In the genomic region with DNA sequence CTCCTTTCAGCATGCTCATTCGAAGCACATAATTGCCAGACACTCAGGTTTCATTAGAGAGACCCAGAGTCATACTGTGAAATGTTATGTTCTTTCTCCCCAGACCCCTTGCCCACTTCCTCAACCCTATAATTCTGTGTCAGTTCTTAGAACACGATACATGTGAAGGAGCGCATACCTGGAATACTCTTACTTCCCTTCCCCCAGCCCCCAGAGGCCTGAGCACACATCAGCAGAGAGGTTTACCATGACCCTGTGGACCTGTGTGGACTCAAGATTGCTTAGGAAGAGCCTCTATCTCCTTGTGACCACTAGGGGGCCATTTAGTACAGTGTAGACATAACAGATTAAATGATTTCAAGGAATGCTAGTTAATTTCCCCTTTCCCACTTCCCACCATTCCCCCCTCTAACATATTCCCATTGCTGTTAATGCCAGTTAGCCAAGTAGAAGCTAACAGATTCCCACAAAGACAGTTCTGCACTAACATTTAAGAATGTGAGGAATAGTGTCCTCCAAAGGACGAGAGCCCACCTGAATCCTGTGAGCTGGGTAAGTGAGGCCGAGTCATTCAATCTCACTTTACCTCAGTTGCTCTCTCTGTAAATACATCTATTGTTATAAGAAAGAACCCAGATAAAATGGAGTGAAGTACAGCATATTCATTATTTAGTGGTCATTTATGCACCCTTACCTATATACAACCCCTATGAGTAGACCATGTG, we compare ENCODE assay signal across 9 cellular contexts.
A peak's percentile ranks its signal among the peaks of the same experiment; 100 is the strongest.
DNase-seq lines count a peak whose midpoint lies in the region; ATAC-seq and TF ChIP-seq lines count a peak whose summit lies in the region.
"Had no signal": no experiment of that assay in that cellular context is flagged by ENCODE, and none has a peak within 500 bp of the region (broad histone marks: within the 10 kb centered on the region; RNA-seq: fewer than 3 reads in every experiment).

No MANE protein-coding gene starts in this region.

- H3K4me3 Mint-ChIP-seq in nephron: no peak overlapping the region
- H3K4me3 Mint-ChIP-seq in activated CD8-positive, alpha-beta memory T cell treated with anti-CD3 and anti-CD28 coated beads, Interleukin-2, amount 10 ng/mL, durations not matched to agents 7 days and 5 days: no peak overlapping the region

- CTCF ChIA-PET in Panc1 (lab: Charles Lee): no interaction called here
- CTCF ChIA-PET in activated CD8-positive, alpha-beta memory T cell treated with anti-CD3 and anti-CD28 coated beads, Interleukin-2, amount 10 ng/mL, durations not matched to agents 7 days and 5 days (lab: Charles Lee): no interaction called here

- H3K27ac Mint-ChIP-seq in nephron: no peak overlapping the region
- H3K27ac Mint-ChIP-seq in activated CD8-positive, alpha-beta memory T cell treated with anti-CD3 and anti-CD28 coated beads, Interleukin-2, amount 10 ng/mL, durations not matched to agents 7 days and 5 days: no peak overlapping the region

- H3K4me2 ChIP-seq in DND-41 (ENCODE audit: insufficient read depth, low read length): no peak overlapping the region

- H3K4me3 ChIP-seq in DND-41 (ENCODE audit: low read depth in 1 of 2, low read length in 2 of 2) (no peak overlapping the region), Panc1 (ENCODE audit: low read depth in 2 of 2, low read length in 2 of 2) (no peak overlapping the region), epithelial cell of proximal tubule (ENCODE audit: low read depth, low read length) (no peak overlapping the region)
- H3K4me3 ChIP-seq: skin epidermis had no signal

- TF ChIP-seq CTCF in DND-41 (IDR thresholded peaks at IDR 0.05; ENCODE audit: borderline replicate concordance, extremely low read depth, low read length, poor library complexity, severe bottlenecking): peak; percentile 68
- TF ChIP-seq CTCF in Panc1 (IDR thresholded peaks at IDR 0.05): peak; percentile 72
- TF ChIP-seq CTCF in epithelial cell of proximal tubule (conservative IDR thresholded peaks at IDR 0.05; ENCODE audit: low read depth, low read length): peak; percentile 87
- peak; percentile 57 to 66 (median 64) for TF ChIP-seq CTCF in nephron (IDR thresholded peaks at IDR 0.05; ENCODE audit: unreplicated experiment in 3 of 3)

- H3K79me2 ChIP-seq in DND-41 (ENCODE audit: insufficient read depth, low read length): no peaks in the 10 kb centered on the region

- no peak overlapping the region for H2AFZ ChIP-seq in DND-41 (ENCODE audit: low read depth, low read length)

- no peak overlapping the region for H3K9ac ChIP-seq in DND-41 (ENCODE audit: low read depth, low read length)

- H3K27ac ChIP-seq in DND-41 (ENCODE audit: low read length) (no peak overlapping the region), Panc1 (ENCODE audit: low read length) (no peak overlapping the region)
- H3K27ac ChIP-seq: skin epidermis had no signal

- POLR2A ChIA-PET in Panc1 (lab: Charles Lee): no interaction called here

- H3K27me3 Mint-ChIP-seq in nephron (ENCODE audit: low read depth): no peaks in the 10 kb centered on the region
- H3K27me3 Mint-ChIP-seq in activated CD8-positive, alpha-beta memory T cell treated with anti-CD3 and anti-CD28 coated beads, Interleukin-2, amount 10 ng/mL, durations not matched to agents 7 days and 5 days: no peaks in the 10 kb centered on the region

- H3K4me1 ChIP-seq in DND-41 (ENCODE audit: insufficient read depth, low read length): no peaks in the 10 kb centered on the region
- H3K4me1 ChIP-seq in Panc1 (ENCODE audit: control insufficient read depth, insufficient read depth, low read length): no peaks in the 10 kb centered on the region

- no peaks in the 10 kb centered on the region for H3K9me3 Mint-ChIP-seq in nephron
- no peaks in the 10 kb centered on the region for H3K9me3 Mint-ChIP-seq in activated CD8-positive, alpha-beta memory T cell treated with anti-CD3 and anti-CD28 coated beads, Interleukin-2, amount 10 ng/mL, durations not matched to agents 7 days and 5 days (ENCODE audit: low read depth)

- no peaks in the 10 kb centered on the region for H3K36me3 Mint-ChIP-seq in nephron (ENCODE audit: low read depth)
- no peaks in the 10 kb centered on the region for H3K36me3 Mint-ChIP-seq in activated CD8-positive, alpha-beta memory T cell treated with anti-CD3 and anti-CD28 coated beads, Interleukin-2, amount 10 ng/mL, durations not matched to agents 7 days and 5 days

- BruUV-seq in Panc1 (replicated peaks; lab: Mats Ljungman, UMichigan): no TSS peak

- no peaks in the 10 kb centered on the region for H3K36me3 ChIP-seq in DND-41 (ENCODE audit: insufficient read depth, low read length)
- no peaks in the 10 kb centered on the region for H3K36me3 ChIP-seq in Panc1 (ENCODE audit: control insufficient read depth, insufficient read depth, low read length)

- H3K27me3 ChIP-seq in DND-41 (ENCODE audit: insufficient read depth, low read length, poor library complexity) (no peaks in the 10 kb centered on the region), Panc1 (ENCODE audit: control insufficient read depth, insufficient read depth, low read length) (no peaks in the 10 kb centered on the region)

- no peaks in the 10 kb centered on the region for H3K4me1 Mint-ChIP-seq in nephron
- H3K4me1 Mint-ChIP-seq in activated CD8-positive, alpha-beta memory T cell treated with anti-CD3 and anti-CD28 coated beads, Interleukin-2, amount 10 ng/mL, durations not matched to agents 7 days and 5 days: no peaks in the 10 kb centered on the region

- DNase-seq in DND-41 (no peak), Panc1 (ENCODE audit: low read depth, low spot score) (no peak), epithelial cell of proximal tubule (ENCODE audit: low read depth) (peak; percentile 27), DMS79 (lab: John Stamatoyannopoulos, UW) (no peak)
- no peak for DNase-seq in activated CD8-positive, alpha-beta memory T cell treated with anti-CD3 and anti-CD28 coated beads, Interleukin-2, amount 10 ng/mL, durations not matched to agents 7 days and 5 days

- H3K9me3 ChIP-seq in DND-41 (ENCODE audit: insufficient read depth, low read length, severe bottlenecking) (no peaks in the 10 kb centered on the region), Panc1 (ENCODE audit: control insufficient read depth, insufficient read depth, low read depth, low read length) (no peaks in the 10 kb centered on the region)

- ATAC-seq in DND-41 (ENCODE audit: insufficient read depth, low read depth): peak; percentile 82
- peak; percentile 95 for ATAC-seq in GM19463 (IDR thresholded peaks at IDR 0.05; ENCODE audit: unreplicated experiment)
- peak; percentile 64 for ATAC-seq in HG03469 (IDR thresholded peaks at IDR 0.05; ENCODE audit: unreplicated experiment)
- ATAC-seq in Panc1: peak; percentile 80
- no peak for ATAC-seq in activated CD8-positive, alpha-beta memory T cell treated with anti-CD3 and anti-CD28 coated beads, Interleukin-2, amount 10 ng/mL, durations not matched to agents 7 days and 5 days

- intact Hi-C loops in Panc1 (cut with micrococcal nuclease; ENCODE audit: unreplicated experiment): loop anchor here (10.0 kb wide), 1 partner anchor 94 kb away; no protein-coding TSS in a partner anchor

- in situ Hi-C loops in Panc1 (cut with HindIII; ENCODE audit: low pct_unique_long_range_greater_than_20kb, low sequenced_read_pairs): no loop called here

- no peaks in the 10 kb centered on the region for H4K20me1 ChIP-seq in DND-41 (ENCODE audit: insufficient read depth, low read length)
